ENCODE assay signal across 23 cellular contexts in the genomic region with DNA sequence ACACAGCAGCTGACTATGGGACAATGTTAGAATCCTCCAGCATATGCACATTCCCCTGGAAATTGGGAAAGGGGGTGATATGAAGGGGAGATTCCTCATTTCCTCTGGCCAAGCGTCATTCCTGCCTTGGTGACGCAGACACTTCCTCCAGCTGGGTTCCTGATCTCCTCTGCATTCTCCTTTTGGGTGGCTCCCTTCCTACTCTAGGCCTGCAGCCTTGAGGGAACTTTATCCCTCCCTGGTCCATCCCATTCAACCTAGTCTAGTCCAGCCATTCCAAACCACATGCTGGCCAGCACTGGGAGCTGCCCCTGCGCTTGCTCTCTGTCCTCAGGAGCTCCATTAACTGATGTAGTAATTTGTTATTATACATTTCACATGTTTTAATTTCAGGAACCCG.
DNase-seq lines count a peak whose midpoint lies in the region; FAIRE-seq and TF ChIP-seq lines count a peak whose summit lies in the region.
"Had no signal": no experiment of that assay in that cellular context is flagged by ENCODE, and none has a peak within 500 bp of the region (broad histone marks: within the 10 kb centered on the region; RNA-seq: fewer than 3 reads in every experiment).

No MANE protein-coding gene starts in this region.

- no peak for FAIRE-seq in GM12891 (lab: Jason Lieb, UNC)
- FAIRE-seq: A549, GM12878, HTR-8/SVneo had no signal

- H3K4me2 ChIP-seq in hepatocyte (peak overlapping the region; percentile 89), neural progenitor cell (no peak overlapping the region)
- H3K4me2 ChIP-seq: A549, KMS-11 had no signal

- H3K9me3 Mint-ChIP-seq in neural progenitor cell: peaks cover 5% of the 10 kb centered on the region
- H3K9me3 Mint-ChIP-seq: CD4-positive, alpha-beta T cell; GM23338 had no signal

- H3K36me3 ChIP-seq in hepatocyte (replicated peaks; ENCODE audit: insufficient read depth, low read depth) (no peaks in the 10 kb centered on the region), neural progenitor cell (no peaks in the 10 kb centered on the region)
- H3K36me3 ChIP-seq: BE2C, HAP-1 had no signal

- no peaks in the 10 kb centered on the region for H3K9me2 ChIP-seq in hepatocyte (replicated peaks; ENCODE audit: insufficient read depth)

- H3K9ac ChIP-seq in neural progenitor cell: no peak overlapping the region
- H3K9ac ChIP-seq: KMS-11 had no signal

- no peak overlapping the region for H3K4me3 ChIP-seq in hepatocyte
- no peak overlapping the region for H3K4me3 ChIP-seq in neural progenitor cell
- H3K4me3 ChIP-seq: A549, GM12878, HAP-1 had no signal

- no peak for TF ChIP-seq POLR2A in GM12891 (IDR thresholded peaks at IDR 0.05; ENCODE audit: low read depth, low read length)

- 99% methylated on average over 4 of the region's 4 CpGs for WGBS in hepatocyte (ENCODE audit: low lambda C conversion rate, missing lambda C conversion rate)

- peak; percentile 45 for DNase-seq in CD1c-positive myeloid dendritic cell (ENCODE audit: extremely low spot score)
- DNase-seq in dermis blood vessel endothelial cell: peak; percentile 64
- DNase-seq in hepatocyte (ENCODE audit: low spot score): no peak
- no peak for DNase-seq in neural progenitor cell (ENCODE audit: low spot score)
- no peak for DNase-seq in stimulated activated CD4-positive, alpha-beta T cell treated with anti-CD3 and anti-CD28 coated beads, Interleukin-4, amount 100 ng/mL, for 24 hours
- DNase-seq in OCI-M2 (lab: John Stamatoyannopoulos, UW; ENCODE audit: unreplicated experiment): no peak
- no peak for DNase-seq in GM12891 (ENCODE audit: insufficient read length, low spot score)
- DNase-seq in NCI-H1436 (lab: John Stamatoyannopoulos, UW): no peak
- DNase-seq: BE2C; CD4-positive, alpha-beta T cell; COR-L47; DND-41; NCI-H2029 treated with DMSO at 0.1 percent for 48 hours; NCI-H226; NCI-H510A treated with DMSO at 0.1 percent for 48 hours; NCI-H774; NK-92 treated with Interleukin-12 subunit alpha and Interleukin-12 subunit beta, amount 100 ng/mL, for 24 hours had no signal

- no peak for TF ChIP-seq CTCF in hepatocyte (IDR thresholded peaks at IDR 0.05; ENCODE audit: poor library complexity)
- TF ChIP-seq CTCF in neural progenitor cell (IDR thresholded peaks at IDR 0.05): no peak

- H3K27me3 ChIP-seq in hepatocyte (no peaks in the 10 kb centered on the region), neural progenitor cell (peaks cover 40% of the 10 kb centered on the region)

- H2AFZ ChIP-seq in hepatocyte: no peak overlapping the region
- no peak overlapping the region for H2AFZ ChIP-seq in neural progenitor cell (replicated peaks)

- H4K20me1 ChIP-seq in hepatocyte (ENCODE audit: insufficient read depth, poor library complexity, severe bottlenecking): no peaks in the 10 kb centered on the region
- H4K20me1 ChIP-seq in neural progenitor cell (ENCODE audit: low read depth): no peaks in the 10 kb centered on the region

- H3K4me1 ChIP-seq in hepatocyte (ENCODE audit: insufficient read depth) (peaks cover 12% of the 10 kb centered on the region), neural progenitor cell (peaks cover 17% of the 10 kb centered on the region)
- H3K4me1 ChIP-seq: A549, BE2C, HAP-1 had no signal

- H3K79me2 ChIP-seq in hepatocyte (no peaks in the 10 kb centered on the region), neural progenitor cell (ENCODE audit: low read depth) (no peaks in the 10 kb centered on the region)

- H3K27me3 Mint-ChIP-seq in neural progenitor cell (ENCODE audit: insufficient read depth, low read depth): peaks cover 3% of the 10 kb centered on the region

- H3F3A ChIP-seq in neural progenitor cell (ENCODE audit: low read depth): peaks cover 15% of the 10 kb centered on the region

- H3K27ac ChIP-seq in hepatocyte: no peak overlapping the region
- H3K27ac ChIP-seq in neural progenitor cell: no peak overlapping the region
- H3K27ac ChIP-seq: A549, KMS-11 had no signal

- H3K27ac Mint-ChIP-seq in neural progenitor cell: peak overlapping the region; percentile 31
- H3K27ac Mint-ChIP-seq: CD4-positive, alpha-beta T cell; GM23338 had no signal

- peaks cover 2% of the 10 kb centered on the region for H3K36me3 Mint-ChIP-seq in neural progenitor cell

- H3K4me3 Mint-ChIP-seq in neural progenitor cell: no peak overlapping the region
- H3K4me3 Mint-ChIP-seq: CD4-positive, alpha-beta T cell had no signal

- H3K9me3 ChIP-seq in hepatocyte (ENCODE audit: low read depth) (no peaks in the 10 kb centered on the region), neural progenitor cell (ENCODE audit: low read depth) (no peaks in the 10 kb centered on the region)
- H3K9me3 ChIP-seq: A549, BE2C, HAP-1 had no signal

- peaks cover 65% of the 10 kb centered on the region for H3K4me1 Mint-ChIP-seq in neural progenitor cell

TF ChIP-seq in GM12891, 5 proteins besides CTCF, POLR2A, EP300 and RAD21:
- TF ChIP-seq SPI1 (IDR thresholded peaks at IDR 0.05; ENCODE audit: low read depth, low read length) (no peak), TAF1 (IDR thresholded peaks at IDR 0.05; ENCODE audit: low read depth, low read length) (no peak), POLR2AphosphoS5 (IDR thresholded peaks at IDR 0.05; ENCODE audit: low read depth, low read length) (no peak), PAX5 (IDR thresholded peaks at IDR 0.05; ENCODE audit: insufficient read depth, low read length, severe bottlenecking) (no peak), POU2F2 (IDR thresholded peaks at IDR 0.05; ENCODE audit: low read depth, low read length) (no peak)

Comparison
In these comparisons a context has a peak if more than half of its experiments do, and no peak if none do; other contexts are left out.
1. DNase-seq: peak in CD1c-positive myeloid dendritic cell (single experiment) and dermis blood vessel endothelial cell (single experiment); none in hepatocyte (single experiment), neural progenitor cell (single experiment), stimulated activated CD4-positive, alpha-beta T cell treated with anti-CD3 and anti-CD28 coated beads, Interleukin-4, amount 100 ng/mL, for 24 hours (single experiment), OCI-M2 (single experiment), GM12891 (single experiment) and NCI-H1436 (single experiment).